In the genomic region with DNA sequence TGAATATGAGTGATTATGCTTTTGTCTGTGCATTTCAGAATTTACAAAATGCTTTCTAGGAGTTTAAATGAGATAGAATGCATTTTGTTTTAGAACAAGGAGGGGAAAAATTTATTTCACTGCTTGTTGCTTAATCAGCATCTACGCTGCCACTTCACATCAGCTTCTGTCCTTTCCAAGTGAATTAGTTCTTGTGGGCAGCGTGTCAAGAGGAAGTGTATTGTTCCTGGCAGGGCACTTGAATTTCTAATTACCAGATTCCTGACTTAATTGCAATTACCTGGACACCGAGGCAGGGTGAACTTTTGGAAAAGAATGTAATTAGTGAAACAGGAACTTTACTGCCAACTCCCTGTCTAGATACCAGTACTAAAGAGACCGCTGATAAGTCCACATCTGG, we compare ENCODE assay signal across 14 cellular contexts.
A peak's percentile ranks its signal among the peaks of the same experiment; 100 is the strongest.
DNase-seq lines count a peak whose midpoint lies in the region; ATAC-seq and TF ChIP-seq lines count a peak whose summit lies in the region.
"Had no signal": no experiment of that assay in that cellular context is flagged by ENCODE, and none has a peak within 500 bp of the region (broad histone marks: within the 10 kb centered on the region; RNA-seq: fewer than 3 reads in every experiment).

No MANE protein-coding gene starts in this region.

- no peak for ATAC-seq in GM23338
- ATAC-seq in WTC11: no peak
- ATAC-seq in left lung: peak; percentile 54
- ATAC-seq: effector memory CD8-positive, alpha-beta T cell; stimulated activated effector memory CD8-positive, alpha-beta T cell treated with anti-CD3 and anti-CD28 coated beads, Interleukin-12 subunit alpha, Interleukin-12 subunit beta, amount 100 ng/mL, for 72 hours had no signal

- intact Hi-C loops in left lung (cut with DNase I): no loop called here

- H3K4me1 ChIP-seq in GM23338 (ENCODE audit: insufficient read depth) (peaks cover 28% of the 10 kb centered on the region), left lung (peaks cover 6 to 18% of the 10 kb centered on the region in 2 donors)

- H3K9me3 Mint-ChIP-seq in GM23338 (peaks cover 9% of the 10 kb centered on the region; the same call in 2 of the 3 replicates), WTC11 (peaks cover 17% of the 10 kb centered on the region)
- H3K9me3 Mint-ChIP-seq: activated CD4-positive, alpha-beta memory T cell treated with anti-CD3 and anti-CD28 coated beads, Interleukin-2, amount 10 ng/mL, durations not matched to agents 7 days and 5 days; effector memory CD8-positive, alpha-beta T cell; stimulated activated effector memory CD8-positive, alpha-beta T cell treated with anti-CD3 and anti-CD28 coated beads, Interleukin-12 subunit alpha, Interleukin-12 subunit beta, amount 100 ng/mL, for 72 hours had no signal

- H3K27ac ChIP-seq in GM23338 (ENCODE audit: low read depth) (no peak overlapping the region), left lung (peak overlapping the region in 1 of 2 donors; percentile 26)

- H3K36me3 ChIP-seq in GM23338 (ENCODE audit: insufficient read depth) (no peaks in the 10 kb centered on the region), left lung (no peaks in the 10 kb centered on the region)

- DNase-seq in AG08395 (ENCODE audit: low spot score): peak; percentile 18
- no peak for DNase-seq in GM23338 (ENCODE audit: low spot score)
- no peak for DNase-seq in WTC11 (ENCODE audit: low spot score)
- DNase-seq in left lung: no peak
- DNase-seq in islet precursor cell: no peak
- DNase-seq in KG1 (lab: John Stamatoyannopoulos, UW): no peak
- no peak for DNase-seq in RKO (ENCODE audit: low spot score)
- no peak for DNase-seq in NCI-H526 (lab: John Stamatoyannopoulos, UW)
- DNase-seq: activated CD4-positive, alpha-beta memory T cell treated with anti-CD3 and anti-CD28 coated beads, Interleukin-2, amount 10 ng/mL, durations not matched to agents 7 days and 5 days; DND-41; effector memory CD8-positive, alpha-beta T cell; right cardiac atrium; stimulated activated CD4-positive, alpha-beta T cell treated with anti-CD3 and anti-CD28 coated beads, Interleukin-4, amount 100 ng/mL, for 24 hours had no signal

- TF ChIP-seq CTCF in GM23338 (conservative IDR thresholded peaks at IDR 0.05; ENCODE audit: low read depth in 2 of 2) (no peak), WTC11 (IDR thresholded peaks at IDR 0.05) (no peak), left lung (IDR thresholded peaks at IDR 0.05) (no peak)

- H3K4me2 ChIP-seq in GM23338: peak overlapping the region; percentile 37; the same call in 1 of the 2 replicates

- peaks cover 57% of the 10 kb centered on the region for H3K79me2 ChIP-seq in GM23338 (replicated peaks; ENCODE audit: insufficient read depth)

- H3K4me3 Mint-ChIP-seq in GM23338 (no peak overlapping the region; the same call in 2 of the 3 replicates), WTC11 (no peak overlapping the region)
- H3K4me3 Mint-ChIP-seq: activated CD4-positive, alpha-beta memory T cell treated with anti-CD3 and anti-CD28 coated beads, Interleukin-2, amount 10 ng/mL, durations not matched to agents 7 days and 5 days; effector memory CD8-positive, alpha-beta T cell; stimulated activated effector memory CD8-positive, alpha-beta T cell treated with anti-CD3 and anti-CD28 coated beads, Interleukin-12 subunit alpha, Interleukin-12 subunit beta, amount 100 ng/mL, for 72 hours had no signal

- no peak overlapping the region for H2AFZ ChIP-seq in GM23338

- H3K9me2 ChIP-seq in GM23338 (ENCODE audit: insufficient read depth): no peaks in the 10 kb centered on the region

- peak overlapping the region; percentile 89 for H3K27ac Mint-ChIP-seq in GM23338
- peak overlapping the region; percentile 61; the same call in 1 of the 2 replicates for H3K27ac Mint-ChIP-seq in WTC11
- H3K27ac Mint-ChIP-seq: activated CD4-positive, alpha-beta memory T cell treated with anti-CD3 and anti-CD28 coated beads, Interleukin-2, amount 10 ng/mL, durations not matched to agents 7 days and 5 days; stimulated activated effector memory CD8-positive, alpha-beta T cell treated with anti-CD3 and anti-CD28 coated beads, Interleukin-12 subunit alpha, Interleukin-12 subunit beta, amount 100 ng/mL, for 72 hours had no signal

- 0 out of 2 replicates have a peak, but pooled peaks cover 3% of the 10 kb centered on the region for H4K20me1 ChIP-seq in GM23338 (replicated peaks; ENCODE audit: insufficient read depth)

- no peaks in the 10 kb centered on the region for H3F3A ChIP-seq in GM23338 (replicated peaks; ENCODE audit: low read depth)

- POLR2A ChIA-PET in WTC11 (lab: Charles Lee): interaction anchor here (1.2 kb wide), 1 partner anchor 13 kb away, joined by 3 read pairs; no protein-coding TSS in a partner anchor

- H3K27me3 Mint-ChIP-seq in GM23338 (ENCODE audit: insufficient read depth, low read depth, poor library complexity) (no peaks in the 10 kb centered on the region), WTC11 (ENCODE audit: low read depth) (no peaks in the 10 kb centered on the region)
- H3K27me3 Mint-ChIP-seq: activated CD4-positive, alpha-beta memory T cell treated with anti-CD3 and anti-CD28 coated beads, Interleukin-2, amount 10 ng/mL, durations not matched to agents 7 days and 5 days; effector memory CD8-positive, alpha-beta T cell had no signal

- H3K4me1 Mint-ChIP-seq in GM23338 (peaks cover 46% of the 10 kb centered on the region), WTC11 (peaks cover 39% of the 10 kb centered on the region)

- H3K4me3 ChIP-seq in GM23338: no peak overlapping the region
- H3K4me3 ChIP-seq in left lung: no peak overlapping the region

- H3K36me3 Mint-ChIP-seq in GM23338 (ENCODE audit: low read depth) (peaks cover 18% of the 10 kb centered on the region), WTC11 (peaks cover 17% of the 10 kb centered on the region)

- no peaks in the 10 kb centered on the region for H3K9me3 ChIP-seq in left lung

- CTCF ChIA-PET in WTC11 (lab: Charles Lee): interaction anchor here (1.5 to 3.0 kb wide), 3 partner anchors 14 to 124 kb away, joined by 5 to 21 read pairs (median 6); no protein-coding TSS in a partner anchor

- no peaks in the 10 kb centered on the region for H3K27me3 ChIP-seq in GM23338 (ENCODE audit: insufficient read depth)
- no peaks in the 10 kb centered on the region for H3K27me3 ChIP-seq in left lung

TF ChIP-seq in GM23338, 12 proteins besides CTCF, POLR2A, EP300 and RAD21 (continues in another document):
- TF ChIP-seq, protein P1, sequence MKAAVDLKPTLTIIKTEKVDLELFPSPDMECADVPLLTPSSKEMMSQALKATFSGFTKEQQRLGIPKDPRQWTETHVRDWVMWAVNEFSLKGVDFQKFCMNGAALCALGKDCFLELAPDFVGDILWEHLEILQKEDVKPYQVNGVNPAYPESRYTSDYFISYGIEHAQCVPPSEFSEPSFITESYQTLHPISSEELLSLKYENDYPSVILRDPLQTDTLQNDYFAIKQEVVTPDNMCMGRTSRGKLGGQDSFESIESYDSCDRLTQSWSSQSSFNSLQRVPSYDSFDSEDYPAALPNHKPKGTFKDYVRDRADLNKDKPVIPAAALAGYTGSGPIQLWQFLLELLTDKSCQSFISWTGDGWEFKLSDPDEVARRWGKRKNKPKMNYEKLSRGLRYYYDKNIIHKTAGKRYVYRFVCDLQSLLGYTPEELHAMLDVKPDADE (IDR thresholded peaks at IDR 0.05): no peak
- no peak for TF ChIP-seq ZNF331 (CRISPR knock-in tag; IDR thresholded peaks at IDR 0.05; ENCODE audit: low read depth)

TF ChIP-seq in WTC11, 78 proteins besides CTCF, POLR2A, EP300 and RAD21 (continues in another document):
- TF ChIP-seq, protein P2, sequence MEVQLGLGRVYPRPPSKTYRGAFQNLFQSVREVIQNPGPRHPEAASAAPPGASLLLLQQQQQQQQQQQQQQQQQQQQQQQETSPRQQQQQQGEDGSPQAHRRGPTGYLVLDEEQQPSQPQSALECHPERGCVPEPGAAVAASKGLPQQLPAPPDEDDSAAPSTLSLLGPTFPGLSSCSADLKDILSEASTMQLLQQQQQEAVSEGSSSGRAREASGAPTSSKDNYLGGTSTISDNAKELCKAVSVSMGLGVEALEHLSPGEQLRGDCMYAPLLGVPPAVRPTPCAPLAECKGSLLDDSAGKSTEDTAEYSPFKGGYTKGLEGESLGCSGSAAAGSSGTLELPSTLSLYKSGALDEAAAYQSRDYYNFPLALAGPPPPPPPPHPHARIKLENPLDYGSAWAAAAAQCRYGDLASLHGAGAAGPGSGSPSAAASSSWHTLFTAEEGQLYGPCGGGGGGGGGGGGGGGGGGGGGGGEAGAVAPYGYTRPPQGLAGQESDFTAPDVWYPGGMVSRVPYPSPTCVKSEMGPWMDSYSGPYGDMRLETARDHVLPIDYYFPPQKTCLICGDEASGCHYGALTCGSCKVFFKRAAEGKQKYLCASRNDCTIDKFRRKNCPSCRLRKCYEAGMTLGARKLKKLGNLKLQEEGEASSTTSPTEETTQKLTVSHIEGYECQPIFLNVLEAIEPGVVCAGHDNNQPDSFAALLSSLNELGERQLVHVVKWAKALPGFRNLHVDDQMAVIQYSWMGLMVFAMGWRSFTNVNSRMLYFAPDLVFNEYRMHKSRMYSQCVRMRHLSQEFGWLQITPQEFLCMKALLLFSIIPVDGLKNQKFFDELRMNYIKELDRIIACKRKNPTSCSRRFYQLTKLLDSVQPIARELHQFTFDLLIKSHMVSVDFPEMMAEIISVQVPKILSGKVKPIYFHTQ (CRISPR knock-in tag; IDR thresholded peaks at IDR 0.05): no peak
- TF ChIP-seq, protein P3, sequence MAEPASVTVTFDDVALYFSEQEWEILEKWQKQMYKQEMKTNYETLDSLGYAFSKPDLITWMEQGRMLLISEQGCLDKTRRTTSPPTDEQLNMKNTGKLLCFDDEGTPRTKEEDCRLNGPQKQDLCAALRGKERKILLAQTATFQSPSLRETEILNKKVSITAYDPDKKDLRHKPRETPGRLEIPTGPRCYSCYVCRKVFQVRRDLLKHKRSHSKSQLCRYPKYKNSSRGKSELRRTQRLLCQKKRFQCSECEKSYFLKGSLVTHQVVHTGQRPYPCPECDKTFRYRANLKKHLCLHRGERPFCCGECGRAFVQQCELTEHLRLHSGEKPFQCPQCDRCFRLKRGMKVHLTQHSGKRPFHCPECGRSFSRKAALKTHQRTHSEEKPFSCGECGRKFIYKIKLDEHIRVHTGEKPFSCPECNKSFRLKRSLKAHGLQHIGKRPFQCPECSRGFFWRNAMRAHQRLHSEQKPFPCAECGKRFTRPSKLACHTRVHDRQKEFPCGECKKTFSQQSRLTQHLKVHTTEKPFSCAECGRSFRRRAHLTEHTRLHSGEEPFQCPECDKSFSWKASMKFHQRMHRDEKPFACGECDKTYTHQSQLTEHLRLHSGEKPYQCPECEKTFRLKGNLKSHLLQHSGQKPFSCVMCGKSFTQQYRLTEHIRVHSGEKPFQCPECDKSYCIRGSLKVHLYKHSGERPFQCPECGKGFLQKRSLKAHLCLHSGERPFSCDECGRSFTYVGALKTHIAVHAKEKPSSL (CRISPR knock-in tag; conservative IDR thresholded peaks at IDR 0.05): no peak
- TF ChIP-seq NR2C2 (CRISPR knock-in tag; IDR thresholded peaks at IDR 0.05): no peak
- no peak for TF ChIP-seq ZNF423 (CRISPR knock-in tag; IDR thresholded peaks at IDR 0.05)
- no peak for TF ChIP-seq ZNF121 (CRISPR knock-in tag; IDR thresholded peaks at IDR 0.05)
- no peak for TF ChIP-seq TP53 (CRISPR knock-in tag; IDR thresholded peaks at IDR 0.05)
